17 cellular contexts compared by ENCODE assay signal in genomic region chr10:124600051-124600880, GRCh38.
DNase-seq lines count a peak whose midpoint lies in the region; ATAC-seq and TF ChIP-seq lines count a peak whose summit lies in the region.
"Had no signal": no experiment of that assay in that cellular context is flagged by ENCODE, and none has a peak within 500 bp of the region (broad histone marks: within the 10 kb centered on the region; RNA-seq: fewer than 3 reads in every experiment).

No MANE protein-coding gene starts in this region.

- H3K4me3 ChIP-seq in BLaER1 treated with 17β-estradiol and CSF1 and Interleukin-3, amounts not matched to agents 10 nM and 100 nM = no peak overlapping the region; a peak in 1 of 20 replicates
- no peak overlapping the region for H3K4me3 ChIP-seq in osteoblast (ENCODE audit: insufficient read depth, low read length)
- H3K4me3 ChIP-seq: GM23338, PC-9 had no signal

- H3K4me1 Mint-ChIP-seq in dendritic cell treated with granulocyte-macrophage colony-stimulating factor and Interleukin-4, amounts not matched to agents 40 ng/mL and 50 ng/mL, for 4 days (ENCODE audit: low read depth) = peaks cover 7% of the 10 kb centered on the region
- H3K4me1 Mint-ChIP-seq in effector memory CD8-positive, alpha-beta T cell (ENCODE audit: low read depth in 2 of 2) = peaks cover 11 to 15% of the 10 kb centered on the region in 2 donors
- H3K4me1 Mint-ChIP-seq in activated naive CD8-positive, alpha-beta T cell treated with anti-CD3 and anti-CD28 coated beads for 36 hours = no peaks in the 10 kb centered on the region
- H3K4me1 Mint-ChIP-seq: GM23338 had no signal

- H3K9me3 Mint-ChIP-seq in dendritic cell treated with granulocyte-macrophage colony-stimulating factor and Interleukin-4, amounts not matched to agents 40 ng/mL and 50 ng/mL, for 4 days = no peaks in the 10 kb centered on the region
- no peaks in the 10 kb centered on the region for H3K9me3 Mint-ChIP-seq in effector memory CD8-positive, alpha-beta T cell
- H3K9me3 Mint-ChIP-seq in activated naive CD8-positive, alpha-beta T cell treated with anti-CD3 and anti-CD28 coated beads for 36 hours = no peaks in the 10 kb centered on the region
- H3K9me3 Mint-ChIP-seq: GM23338, HFFc6 had no signal

- no peak for ATAC-seq in effector memory CD8-positive, alpha-beta T cell (replicated peaks)
- ATAC-seq: GM23338 had no signal

- TF ChIP-seq CTCF in osteoblast (IDR thresholded peaks at IDR 0.05; ENCODE audit: extremely low read depth, low read depth, low read length) = no peak

- H3K27me3 Mint-ChIP-seq in dendritic cell treated with granulocyte-macrophage colony-stimulating factor and Interleukin-4, amounts not matched to agents 40 ng/mL and 50 ng/mL, for 4 days = peaks cover 11% of the 10 kb centered on the region
- no peaks in the 10 kb centered on the region for H3K27me3 Mint-ChIP-seq in effector memory CD8-positive, alpha-beta T cell
- H3K27me3 Mint-ChIP-seq in activated naive CD8-positive, alpha-beta T cell treated with anti-CD3 and anti-CD28 coated beads for 36 hours = no peaks in the 10 kb centered on the region

- H3K9ac ChIP-seq in BLaER1 treated with 17β-estradiol and CSF1 and Interleukin-3, amounts not matched to agents 10 nM and 100 nM = peak overlapping the region in 7 of 11 experiments; percentile 4 to 72 (median 50); a peak in 12 of 22 replicates
- H3K9ac ChIP-seq: SK-N-SH had no signal

- no peaks in the 10 kb centered on the region for H3K79me2 ChIP-seq in osteoblast (ENCODE audit: insufficient read depth, low read length)

- H3K27ac Mint-ChIP-seq in dendritic cell treated with granulocyte-macrophage colony-stimulating factor and Interleukin-4, amounts not matched to agents 40 ng/mL and 50 ng/mL, for 4 days = peak overlapping the region; percentile 9
- H3K27ac Mint-ChIP-seq in effector memory CD8-positive, alpha-beta T cell = peak overlapping the region in 1 of 2 donors; percentile 70
- no peak overlapping the region for H3K27ac Mint-ChIP-seq in activated naive CD8-positive, alpha-beta T cell treated with anti-CD3 and anti-CD28 coated beads for 36 hours
- H3K27ac Mint-ChIP-seq: HFFc6 had no signal

- H4K20me1 ChIP-seq in BLaER1 treated with 17β-estradiol and CSF1 and Interleukin-3, amounts not matched to agents 10 nM and 100 nM = peaks cover 0 to 66% (median 23%) of the 10 kb centered on the region in 11 experiments; a peak in 14 of 22 replicates
- H4K20me1 ChIP-seq in osteoblast (ENCODE audit: insufficient read depth, low read length) = peaks cover 7% of the 10 kb centered on the region

- H2AFZ ChIP-seq in osteoblast (ENCODE audit: low read length) = no peak overlapping the region
- H2AFZ ChIP-seq: GM23338, PC-9 had no signal

- H3K4me3 Mint-ChIP-seq in dendritic cell treated with granulocyte-macrophage colony-stimulating factor and Interleukin-4, amounts not matched to agents 40 ng/mL and 50 ng/mL, for 4 days = no peak overlapping the region
- no peak overlapping the region for H3K4me3 Mint-ChIP-seq in effector memory CD8-positive, alpha-beta T cell
- H3K4me3 Mint-ChIP-seq in activated naive CD8-positive, alpha-beta T cell treated with anti-CD3 and anti-CD28 coated beads for 36 hours = no peak overlapping the region
- H3K4me3 Mint-ChIP-seq: GM23338, HFFc6 had no signal

- peaks cover 0 to 81% (median 6%) of the 10 kb centered on the region in 11 experiments; a peak in 12 of 22 replicates for H3K27me3 ChIP-seq in BLaER1 treated with 17β-estradiol and CSF1 and Interleukin-3, amounts not matched to agents 10 nM and 100 nM
- no peaks in the 10 kb centered on the region for H3K27me3 ChIP-seq in osteoblast (ENCODE audit: insufficient read depth, low read length)

- intact Hi-C loops in dendritic cell treated with granulocyte-macrophage colony-stimulating factor and Interleukin-4, amounts not matched to agents 40 ng/mL and 50 ng/mL, for 4 days (cut with micrococcal nuclease) = no loop called here

- peak overlapping the region in 8 of 11 experiments; percentile 28 to 77 (median 66); a peak in 16 of 22 replicates for H3K27ac ChIP-seq in BLaER1 treated with 17β-estradiol and CSF1 and Interleukin-3, amounts not matched to agents 10 nM and 100 nM
- H3K27ac ChIP-seq in KOPT-K1 (ENCODE audit: low read depth, low read length, poor library complexity, severe bottlenecking) (peak overlapping the region; percentile 38), osteoblast (ENCODE audit: low read depth, low read length) (no peak overlapping the region)
- H3K27ac ChIP-seq: PC-9 had no signal

- H3K4me1 ChIP-seq in BLaER1 treated with 17β-estradiol and CSF1 and Interleukin-3, amounts not matched to agents 10 nM and 100 nM = peaks cover 48 to 100% (median 100%) of the 10 kb centered on the region in 10 experiments
- no peaks in the 10 kb centered on the region for H3K4me1 ChIP-seq in osteoblast (ENCODE audit: insufficient read depth, low read length)

- peak overlapping the region in 10 of 11 experiments; percentile 57 to 99 (median 97); a peak in 18 of 22 replicates for H3K4me2 ChIP-seq in BLaER1 treated with 17β-estradiol and CSF1 and Interleukin-3, amounts not matched to agents 10 nM and 100 nM
- H3K4me2 ChIP-seq in osteoblast (ENCODE audit: insufficient read depth, low read length) = no peak overlapping the region
- H3K4me2 ChIP-seq: GM23338, PC-9, SK-N-SH had no signal

- no peaks in the 10 kb centered on the region for H3K36me3 ChIP-seq in BLaER1 treated with 17β-estradiol and CSF1 and Interleukin-3, amounts not matched to agents 10 nM and 100 nM
- no peaks in the 10 kb centered on the region for H3K36me3 ChIP-seq in KOPT-K1 (ENCODE audit: insufficient read depth, low read length)
- H3K36me3 ChIP-seq in osteoblast (ENCODE audit: insufficient read depth, low read length) = no peaks in the 10 kb centered on the region

- no peaks in the 10 kb centered on the region for H3K36me3 Mint-ChIP-seq in dendritic cell treated with granulocyte-macrophage colony-stimulating factor and Interleukin-4, amounts not matched to agents 40 ng/mL and 50 ng/mL, for 4 days (ENCODE audit: low read depth)
- H3K36me3 Mint-ChIP-seq in effector memory CD8-positive, alpha-beta T cell (ENCODE audit: insufficient read depth) = peaks cover 18% of the 10 kb centered on the region
- no peaks in the 10 kb centered on the region for H3K36me3 Mint-ChIP-seq in activated naive CD8-positive, alpha-beta T cell treated with anti-CD3 and anti-CD28 coated beads for 36 hours

- DNase-seq in osteoblast (ENCODE audit: insufficient read length, low spot score, missing footprints) (peak; percentile 86), NCI-H524 (lab: John Stamatoyannopoulos, UW) (no peak), KG1 (lab: John Stamatoyannopoulos, UW) (no peak)
- no peak for DNase-seq in effector memory CD8-positive, alpha-beta T cell
- DNase-seq in activated naive CD8-positive, alpha-beta T cell treated with anti-CD3 and anti-CD28 coated beads for 36 hours = no peak
- DNase-seq: DMS 273 treated with DMSO at 0.1 percent for 48 hours, HFFc6, NCI-H1092, NCI-H2107, NCI-H226, NCI-H69, PC-9, SK-N-SH had no signal

- H3K9me3 ChIP-seq in BLaER1 treated with 17β-estradiol and CSF1 and Interleukin-3, amounts not matched to agents 10 nM and 100 nM (replicated peaks in 1 of 11) = peaks cover 1 to 3% (median 2%) of the 10 kb centered on the region in 11 experiments; a peak in 18 of 22 replicates
- no peaks in the 10 kb centered on the region for H3K9me3 ChIP-seq in KOPT-K1 (ENCODE audit: insufficient read depth, low read length, poor library complexity, severe bottlenecking)
- H3K9me3 ChIP-seq in osteoblast (ENCODE audit: low read depth, low read length) = no peaks in the 10 kb centered on the region
- H3K9me3 ChIP-seq: SK-N-SH had no signal
